ENCODE assay signal across 28 cellular contexts in the genomic region with DNA sequence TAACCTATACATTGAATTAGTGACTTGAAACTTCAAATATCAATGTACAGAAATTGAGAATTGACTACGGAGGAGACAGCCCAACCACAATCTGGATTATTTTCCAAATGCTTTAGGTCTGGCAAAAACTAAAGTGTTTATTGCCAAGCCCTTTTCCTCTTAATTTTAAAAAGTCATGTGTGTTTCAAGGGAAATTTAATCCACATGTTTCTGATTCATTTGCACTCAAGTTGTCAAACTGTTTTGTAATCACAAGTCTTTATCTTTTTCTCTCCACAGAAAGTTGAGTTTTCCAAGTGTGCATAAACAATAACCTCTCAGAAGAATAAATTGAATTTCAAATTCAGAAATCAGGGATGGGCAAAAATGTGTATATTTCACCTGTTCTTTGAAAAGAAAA.
"Had no signal": no experiment of that assay in that cellular context is flagged by ENCODE, and none has a peak within 500 bp of the region (broad histone marks: within the 10 kb centered on the region; RNA-seq: fewer than 3 reads in every experiment).

No MANE protein-coding gene starts in this region.

- H2AFZ ChIP-seq: neural progenitor cell, parathyroid adenoma had no signal

- H3K27me3 ChIP-seq: neural progenitor cell, ovary, right lobe of liver, sigmoid colon, stomach, thyroid gland, tibial nerve, upper lobe of right lung, uterus had no signal

- H3K4me1 Mint-ChIP-seq: natural killer cell; stimulated activated effector memory CD8-positive, alpha-beta T cell treated with anti-CD3 and anti-CD28 coated beads, Interleukin-12 subunit alpha, Interleukin-12 subunit beta, amount 100 ng/mL, for 72 hours; stimulated activated naive B cell treated with anti-CD40 and anti-IgM and Interleukin-4, amounts not matched to agents 10 μg/mL and 1 μg/mL and 100 μg/mL, for 72 hours had no signal

- ATAC-seq: natural killer cell; psoas muscle; right cardiac atrium; right lobe of liver; stimulated activated effector memory CD8-positive, alpha-beta T cell treated with anti-CD3 and anti-CD28 coated beads, Interleukin-12 subunit alpha, Interleukin-12 subunit beta, amount 100 ng/mL, for 72 hours; stimulated activated naive B cell treated with anti-CD40 and anti-IgM and Interleukin-4, amounts not matched to agents 10 μg/mL and 1 μg/mL and 100 μg/mL, for 72 hours; upper lobe of right lung had no signal

- H3K9ac ChIP-seq: neural progenitor cell, parathyroid adenoma had no signal

- H3K36me3 ChIP-seq: neural progenitor cell, ovary, right lobe of liver, sigmoid colon, stomach, thoracic aorta, thyroid gland, tibial nerve, upper lobe of right lung, uterus had no signal

- H3K4me1 ChIP-seq: parathyroid adenoma, psoas muscle, right lobe of liver, stomach, thyroid gland, upper lobe of right lung, uterus had no signal

- H3K27me3 Mint-ChIP-seq: stimulated activated naive B cell treated with anti-CD40 and anti-IgM and Interleukin-4, amounts not matched to agents 10 μg/mL and 1 μg/mL and 100 μg/mL, for 72 hours had no signal

- H3K27ac ChIP-seq: neural progenitor cell, ovary, parathyroid adenoma, psoas muscle, right lobe of liver, sigmoid colon, stomach, thoracic aorta, thyroid gland, tibial nerve, upper lobe of right lung, uterus had no signal

- H3K4me3 Mint-ChIP-seq: natural killer cell; nephron; neural progenitor cell; stimulated activated effector memory CD8-positive, alpha-beta T cell treated with anti-CD3 and anti-CD28 coated beads, Interleukin-12 subunit alpha, Interleukin-12 subunit beta, amount 100 ng/mL, for 72 hours; stimulated activated naive B cell treated with anti-CD40 and anti-IgM and Interleukin-4, amounts not matched to agents 10 μg/mL and 1 μg/mL and 100 μg/mL, for 72 hours; stimulated activated naive CD8-positive, alpha-beta T cell treated with anti-CD3 and anti-CD28 coated beads, Interleukin-15, Interleukin-2, amounts not matched to agents 100 ng/mL and 50 ng/mL, for 24 hours had no signal

- H3K27ac Mint-ChIP-seq: natural killer cell; neural progenitor cell; progenitor cell of endocrine pancreas; stimulated activated effector memory CD8-positive, alpha-beta T cell treated with anti-CD3 and anti-CD28 coated beads, Interleukin-12 subunit alpha, Interleukin-12 subunit beta, amount 100 ng/mL, for 72 hours; stimulated activated naive B cell treated with anti-CD40 and anti-IgM and Interleukin-4, amounts not matched to agents 10 μg/mL and 1 μg/mL and 100 μg/mL, for 72 hours; stimulated activated naive CD8-positive, alpha-beta T cell treated with anti-CD3 and anti-CD28 coated beads, Interleukin-15, Interleukin-2, amounts not matched to agents 100 ng/mL and 50 ng/mL, for 24 hours had no signal

- H3K79me2 ChIP-seq: parathyroid adenoma had no signal

- H3K9me3 ChIP-seq: ovary, psoas muscle, right lobe of liver, sigmoid colon, stomach, thoracic aorta, thyroid gland, tibial nerve, upper lobe of right lung, uterus had no signal

- H3K36me3 Mint-ChIP-seq: natural killer cell; stimulated activated effector memory CD8-positive, alpha-beta T cell treated with anti-CD3 and anti-CD28 coated beads, Interleukin-12 subunit alpha, Interleukin-12 subunit beta, amount 100 ng/mL, for 72 hours; stimulated activated naive B cell treated with anti-CD40 and anti-IgM and Interleukin-4, amounts not matched to agents 10 μg/mL and 1 μg/mL and 100 μg/mL, for 72 hours had no signal

- DNase-seq: natural killer cell; occipital lobe; ovary; posterior cingulate gyrus; psoas muscle; right cardiac atrium; right lobe of liver; sigmoid colon; small intestine; stimulated activated CD4-positive, alpha-beta T cell treated with anti-CD3 and anti-CD28 coated beads, Interleukin-15, amount 100 ng/mL, for 24 hours; stimulated activated CD4-positive, alpha-beta T cell treated with anti-CD3 and anti-CD28 coated beads, Interleukin-2, amount 100 ng/mL, for 24 hours; stimulated activated CD4-positive, alpha-beta T cell treated with anti-CD3 and anti-CD28 coated beads, Interleukin-2, amount 100 ng/mL, for 48 hours; stimulated activated CD4-positive, alpha-beta T cell treated with anti-CD3 and anti-CD28 coated beads, Interleukin-4, amount 100 ng/mL, for 24 hours; stimulated activated naive B cell treated with anti-CD40 and anti-IgM and Interleukin-4, amounts not matched to agents 10 μg/mL and 1 μg/mL and 100 μg/mL, for 72 hours; stimulated activated naive CD4-positive, alpha-beta T cell treated with Interleukin-2 at 50 U/mL for 16 hours; stomach; thyroid gland; trophoblast cell; upper lobe of right lung; uterus had no signal

- H3K9me3 Mint-ChIP-seq: nephron; neural progenitor cell; stimulated activated naive B cell treated with anti-CD40 and anti-IgM and Interleukin-4, amounts not matched to agents 10 μg/mL and 1 μg/mL and 100 μg/mL, for 72 hours; stimulated activated naive CD8-positive, alpha-beta T cell treated with anti-CD3 and anti-CD28 coated beads, Interleukin-15, Interleukin-2, amounts not matched to agents 100 ng/mL and 50 ng/mL, for 24 hours had no signal

- H3K4me3 ChIP-seq: neural progenitor cell, ovary, psoas muscle, right lobe of liver, sigmoid colon, stomach, thoracic aorta, thyroid gland, tibial nerve, upper lobe of right lung, uterus had no signal
